In genomic region chr5:39650234-39650816, GRCh38 we compare ENCODE assay signal across 20 cellular contexts.
A peak's percentile ranks its signal among the peaks of the same experiment; 100 is the strongest.
DNase-seq lines count a peak whose midpoint lies in the region; ATAC-seq, FAIRE-seq and TF ChIP-seq lines count a peak whose summit lies in the region.
"Had no signal": no experiment of that assay in that cellular context is flagged by ENCODE, and none has a peak within 500 bp of the region (broad histone marks: within the 10 kb centered on the region; RNA-seq: fewer than 3 reads in every experiment).

No MANE protein-coding gene starts in this region.

- no peak for DNase-seq in A549 (ENCODE audit: low read depth in 1 of 2, low spot score in 1 of 2)
- no peak for DNase-seq in HCT116 (ENCODE audit: low read depth, low spot score)
- peak; percentile 64 for DNase-seq in astrocyte of the spinal cord (ENCODE audit: low read depth, low spot score)
- DNase-seq in foreskin melanocyte = peak; percentile 92
- DNase-seq in DMS79 treated with DMSO at 0.1 percent for 48 hours (lab: John Stamatoyannopoulos, UW) = no peak
- no peak for DNase-seq in mesenteric fat pad (ENCODE audit: low spot score)
- no peak for DNase-seq in 8988T
- DNase-seq: activated CD4-positive, CD25-positive, alpha-beta regulatory T cell treated with anti-CD3 and anti-CD28 coated beads, Interleukin-2, amount 50 U/mL, for 72 hours; activated gamma-delta T cell treated with Interleukin-2 at 50 U/mL for 16 hours; amniotic stem cell; effector memory CD8-positive, alpha-beta T cell; H9; left ventricle myocardium inferior; NCI-H2029; NCI-H510A; nucleus accumbens; stimulated activated naive CD8-positive, alpha-beta T cell treated with anti-CD3 and anti-CD28 coated beads, Interleukin-15, Interleukin-2, amounts not matched to agents 100 U/mL and 50 U/mL, for 24 hours had no signal

- CTCF ChIA-PET in A549 (lab: Yijun Ruan, JAX) = no interaction called here
- CTCF ChIA-PET in HCT116 (lab: Charles Lee) = interaction anchor here (1.0 kb wide), 1 partner anchor 701 kb away, joined by 3 read pairs; no protein-coding TSS in a partner anchor

- BruUV-seq in HCT116 (replicated peaks; lab: Mats Ljungman, UMichigan) = no TSS peak

- no peak for TF ChIP-seq CTCF in A549 (IDR thresholded peaks at IDR 0.05)
- no peak for TF ChIP-seq CTCF in HCT116 (IDR thresholded peaks at IDR 0.05 in 2 of 3, conservative IDR thresholded peaks at IDR 0.05 in 1 of 3; ENCODE audit: borderline replicate concordance in 1 of 3, insufficient read depth in 1 of 3, low read depth in 2 of 3, low read length in 2 of 3)
- no peak for TF ChIP-seq CTCF in astrocyte of the spinal cord (IDR thresholded peaks at IDR 0.05; ENCODE audit: low read depth, low read length)

- H3K4me1 ChIP-seq in A549 (peaks cover 8% of the 10 kb centered on the region; the same call in 1 of the 3 replicates), HCT116 (ENCODE audit: control insufficient read depth in 1 of 2, insufficient read depth in 2 of 2, low read length in 2 of 2) (peaks cover 10 to 22% of the 10 kb centered on the region in 2 experiments; a peak in 3 of 4 replicates)
- H3K4me1 ChIP-seq: left ventricle myocardium inferior, right atrium auricular region had no signal

- TF ChIP-seq RAD21 in A549 (conservative IDR thresholded peaks at IDR 0.05 in 1 of 2, IDR thresholded peaks at IDR 0.05 in 1 of 2) (no peak), HCT116 (IDR thresholded peaks at IDR 0.05; ENCODE audit: low read depth) (no peak)

- no peaks in the 10 kb centered on the region for H3K36me3 ChIP-seq in HCT116 (ENCODE audit: control insufficient read depth in 1 of 2, insufficient read depth in 2 of 2, low read length in 2 of 2)
- H3K36me3 ChIP-seq: left ventricle myocardium inferior, right atrium auricular region, SJSA1 had no signal

- 74% methylated on average over 1 of the region's 1 CpG for WGBS in A549 (ENCODE audit: missing lambda C conversion rate)

- H3K27me3 ChIP-seq in HCT116 (ENCODE audit: insufficient read depth, low read length) = no peaks in the 10 kb centered on the region
- H3K27me3 ChIP-seq: right atrium auricular region, SJSA1 had no signal

- H3K4me2 ChIP-seq in A549 = no peak overlapping the region
- no peak overlapping the region for H3K4me2 ChIP-seq in HCT116 (ENCODE audit: low read length)

- peak overlapping the region; percentile 67 for H2AFZ ChIP-seq in HCT116 (ENCODE audit: low read depth, low read length, poor library complexity, severe bottlenecking)

- intact Hi-C loops in HCT116 (cut with micrococcal nuclease) = no loop called here

- no peaks in the 10 kb centered on the region; the same call in 1 of the 2 replicates for H3K9me2 ChIP-seq in HCT116 (ENCODE audit: insufficient read depth)

- no peaks in the 10 kb centered on the region for H3K79me2 ChIP-seq in HCT116 (ENCODE audit: insufficient read depth, low read length)

- RAD21 ChIA-PET in HCT116 (lab: Charles Lee; ENCODE audit: low non-redundant PET in 1 of 2, low total read pairs in 2 of 2, uncharacterized antibody in 2 of 2, unreplicated experiment in 2 of 2) = no interaction called here

- peak; percentile 49 for FAIRE-seq in A549 (lab: Jason Lieb, UNC)

- no peaks in the 10 kb centered on the region for H3K9me3 ChIP-seq in A549
- no peaks in the 10 kb centered on the region for H3K9me3 ChIP-seq in HCT116 (ENCODE audit: control insufficient read depth in 1 of 2, insufficient read depth in 1 of 2, low read depth in 1 of 2, low read length in 2 of 2)
- H3K9me3 ChIP-seq: right atrium auricular region, SJSA1 had no signal

- H3K4me3 ChIP-seq in A549 (no peak overlapping the region), HCT116 (replicated peaks in 1 of 2; ENCODE audit: low read depth in 1 of 2, low read length in 2 of 2) (no peak overlapping the region), astrocyte of the spinal cord (ENCODE audit: low read depth, low read length) (no peak overlapping the region)
- H3K4me3 ChIP-seq: left ventricle myocardium inferior, right atrium auricular region, SJSA1 had no signal

- in situ Hi-C loops in astrocyte of the spinal cord (cut with HindIII; ENCODE audit: low sequenced_read_pairs) = no loop called here

- POLR2A ChIA-PET in A549 (lab: Yijun Ruan, JAX) (no interaction called here), HCT116 (lab: Charles Lee) (no interaction called here)

- H3K9ac ChIP-seq in HCT116 (ENCODE audit: low read length) = no peak overlapping the region

- no peaks in the 10 kb centered on the region for H4K20me1 ChIP-seq in HCT116 (ENCODE audit: insufficient read depth)

- no peak for ATAC-seq in A549
- no peak for ATAC-seq in HCT116
- no peak for ATAC-seq in HG03342 (IDR thresholded peaks at IDR 0.05; ENCODE audit: unreplicated experiment)
- ATAC-seq: effector memory CD8-positive, alpha-beta T cell; stimulated activated naive CD8-positive, alpha-beta T cell treated with anti-CD3 and anti-CD28 coated beads, Interleukin-15, Interleukin-2, amounts not matched to agents 100 U/mL and 50 U/mL, for 24 hours had no signal

- no peak overlapping the region for H3K27ac ChIP-seq in A549
- H3K27ac ChIP-seq in HCT116 (ENCODE audit: low read depth, low read length) = no peak overlapping the region
- H3K27ac ChIP-seq: left ventricle myocardium inferior, right atrium auricular region, SJSA1 had no signal

- TF ChIP-seq POLR2A in A549 (IDR thresholded peaks at IDR 0.05; ENCODE audit: low read length) (no peak), HCT116 (IDR thresholded peaks at IDR 0.05; ENCODE audit: borderline replicate concordance, extremely low read depth, insufficient read depth, insufficient read length) (no peak)

- no peak for TF ChIP-seq EP300 in A549 (IDR thresholded peaks at IDR 0.05)

TF ChIP-seq in A549, 52 proteins besides CTCF, POLR2A, EP300 and RAD21 (continues in another document):
- no peak for TF ChIP-seq MAZ (IDR thresholded peaks at IDR 0.05; ENCODE audit: borderline replicate concordance, low read depth, low read length)
- TF ChIP-seq RFX5 (IDR thresholded peaks at IDR 0.05) = no peak
- TF ChIP-seq HOXB5 (CRISPR knock-in tag; IDR thresholded peaks at IDR 0.05) = no peak
- TF ChIP-seq TFCP2L1 (CRISPR knock-in tag; IDR thresholded peaks at IDR 0.05) = no peak
- no peak for TF ChIP-seq FOSB (CRISPR knock-in tag; IDR thresholded peaks at IDR 0.05)
- TF ChIP-seq HEYL (CRISPR knock-in tag; IDR thresholded peaks at IDR 0.05) = no peak
- no peak for TF ChIP-seq CEBPB (IDR thresholded peaks at IDR 0.05)
- no peak for TF ChIP-seq NPAS2 (CRISPR knock-in tag; IDR thresholded peaks at IDR 0.05; ENCODE audit: borderline replicate concordance)
- no peak for TF ChIP-seq PBX3 (IDR thresholded peaks at IDR 0.05)
- no peak for TF ChIP-seq BHLHE40 (IDR thresholded peaks at IDR 0.05; ENCODE audit: low read depth, low read length)
- TF ChIP-seq E2F6 (IDR thresholded peaks at IDR 0.05; ENCODE audit: borderline replicate concordance, low read depth) = no peak
- TF ChIP-seq SREBF2 (IDR thresholded peaks at IDR 0.05) = no peak
- no peak for TF ChIP-seq EHF (CRISPR knock-in tag; IDR thresholded peaks at IDR 0.05)
- no peak for TF ChIP-seq HDAC2 (IDR thresholded peaks at IDR 0.05)

TF ChIP-seq in HCT116, 20 proteins besides CTCF, POLR2A, EP300 and RAD21:
- TF ChIP-seq POLR2AphosphoS5 (IDR thresholded peaks at IDR 0.05; ENCODE audit: low read depth, low read length) (no peak), YY1 (IDR thresholded peaks at IDR 0.05; ENCODE audit: extremely low read depth, insufficient replicate concordance, low read depth, low read length) (no peak), EZH2 (IDR thresholded peaks at IDR 0.05) (no peak), JUND (IDR thresholded peaks at IDR 0.05) (no peak), ATF3 (IDR thresholded peaks at IDR 0.05) (no peak), SIN3A (IDR thresholded peaks at IDR 0.05; ENCODE audit: low read depth) (no peak), CEBPB (IDR thresholded peaks at IDR 0.05; ENCODE audit: low read depth) (no peak), TCF7L2 (IDR thresholded peaks at IDR 0.05; ENCODE audit: borderline replicate concordance, extremely low read depth, insufficient read depth, insufficient read length) (no peak), FOSL1 (IDR thresholded peaks at IDR 0.05; ENCODE audit: low read depth) (no peak), ELF1 (IDR thresholded peaks at IDR 0.05; ENCODE audit: borderline replicate concordance, low read depth) (no peak), MAX (IDR thresholded peaks at IDR 0.05) (no peak), EGR1 (IDR thresholded peaks at IDR 0.05; ENCODE audit: low read depth) (no peak), ZFX (IDR thresholded peaks at IDR 0.05) (no peak), ZBTB33 (IDR thresholded peaks at IDR 0.05; ENCODE audit: extremely low read depth, insufficient replicate concordance, low read length) (no peak)

Comparison
In these comparisons a context has a peak if more than half of its experiments do, and no peak if none do; other contexts are left out.
1. DNase-seq: peak in astrocyte of the spinal cord (single experiment) and foreskin melanocyte (single experiment); none in A549 (0 of 2), HCT116 (single experiment), DMS79 treated with DMSO at 0.1 percent for 48 hours (single experiment), mesenteric fat pad (single experiment) and 8988T (single experiment).